In the genomic region with DNA sequence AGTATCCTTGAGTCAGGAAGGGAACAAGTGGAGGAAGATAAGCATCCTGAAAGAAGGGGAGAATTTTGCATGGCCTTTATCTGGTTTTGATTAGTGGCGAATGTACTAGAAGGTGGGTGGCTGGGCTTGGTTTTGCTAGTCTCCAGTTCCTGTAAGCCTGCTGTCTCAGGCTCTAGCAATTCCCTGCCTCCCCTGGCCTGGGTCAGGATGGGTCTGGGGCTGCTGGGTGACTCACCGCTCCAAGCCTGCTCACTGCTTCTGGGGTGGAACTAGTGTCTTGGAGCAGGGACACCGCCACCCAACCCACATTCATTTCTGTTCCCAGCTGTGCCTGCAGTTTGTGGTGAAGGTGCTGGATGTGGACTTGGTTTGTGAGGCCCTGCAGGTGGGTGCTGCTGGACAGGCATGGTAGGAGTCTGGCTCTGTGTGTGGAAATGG, we compare ENCODE assay signal across 8 cellular contexts. TPM values are rescaled to one million over a fixed set of nuclear protein-coding genes. Genes with fewer than 3 reads are reported as not detected.
DNase-seq lines count a peak whose midpoint lies in the region; ATAC-seq, FAIRE-seq and TF ChIP-seq lines count a peak whose summit lies in the region.

No MANE protein-coding gene starts in this region.

- peak overlapping the region; percentile 9 for H2AK5ac ChIP-seq in neuronal stem cell (ENCODE audit: low read depth, low read length)

- no TSS peak for BruUV-seq in endothelial cell of umbilical vein (replicated peaks; lab: Mats Ljungman, UMichigan)

- no peak overlapping the region for H3K4ac ChIP-seq in neuronal stem cell (ENCODE audit: low read length)

- H3K79me2 ChIP-seq in endothelial cell of umbilical vein (ENCODE audit: control insufficient read depth, insufficient read depth, low read length): peaks cover 28% of the 10 kb centered on the region

- no CpG with 5 or more reads among the region's 3 CpGs for WGBS in neuronal stem cell (ENCODE audit: extremely low coverage in 2 of 2, insufficient read length in 2 of 2, insufficient replicate concordance in 1 of 2), 2 donors

- H3K79me1 ChIP-seq in neuronal stem cell (ENCODE audit: low read depth, low read length): peaks cover 3% of the 10 kb centered on the region

- peak; percentile 78 for FAIRE-seq in endothelial cell of umbilical vein (lab: Jason Lieb, UNC)

- H2BK15ac ChIP-seq in neuronal stem cell (ENCODE audit: low read length): no peak overlapping the region

- H3K4me3 ChIP-seq in BJ (ENCODE audit: low read depth, low read length) (peak overlapping the region; percentile 20; the same call in 1 of the 2 replicates), Peyer's patch (no peak overlapping the region), endothelial cell of umbilical vein (replicated peaks in 1 of 3; ENCODE audit: insufficient read depth in 1 of 3, low read depth in 1 of 3, low read length in 3 of 3) (peak overlapping the region in 1 of 3 experiments; percentile 11), neuronal stem cell (ENCODE audit: low read length in 2 of 2) (no peak overlapping the region)

- H3K27me3 ChIP-seq in BJ (ENCODE audit: control insufficient read depth, insufficient read depth, low read length) (no peaks in the 10 kb centered on the region), Peyer's patch (no peaks in the 10 kb centered on the region), endothelial cell of umbilical vein (ENCODE audit: control insufficient read depth in 2 of 2, insufficient read depth in 2 of 2, low read length in 2 of 2) (no peaks in the 10 kb centered on the region), neuronal stem cell (ENCODE audit: control insufficient read depth in 3 of 3, insufficient read depth in 3 of 3, low read depth in 1 of 3, low read length in 3 of 3) (peaks cover 0 to 4% (median 0%) of the 10 kb centered on the region in 3 experiments)

- DNase-seq in BJ (ENCODE audit: low read depth): peak; percentile 79
- peak in 2 of 3 donors; percentile 47 to 49 for DNase-seq in Peyer's patch
- DNase-seq in endothelial cell of umbilical vein (ENCODE audit: low read depth, low spot score): peak; percentile 70
- no peak for DNase-seq in neuronal stem cell (ENCODE audit: low spot score)
- no peak for DNase-seq in H4 (ENCODE audit: low spot score)
- DNase-seq in DMS 273 (lab: John Stamatoyannopoulos, UW; ENCODE audit: unreplicated experiment): no peak
- no peak for DNase-seq in NCI-H774 (lab: John Stamatoyannopoulos, UW)

- no peak overlapping the region for H2BK12ac ChIP-seq in neuronal stem cell (ENCODE audit: low read length)

- peak overlapping the region; percentile 65 for H3K18ac ChIP-seq in neuronal stem cell (ENCODE audit: low read length)

- H3K23ac ChIP-seq in neuronal stem cell (ENCODE audit: low read depth, low read length, poor library complexity): no peak overlapping the region

- H4K8ac ChIP-seq in neuronal stem cell (ENCODE audit: low read depth, low read length): no peak overlapping the region

- no peak overlapping the region for H4K91ac ChIP-seq in neuronal stem cell (ENCODE audit: low read depth, low read length, poor library complexity)

- CTCF ChIA-PET in BJ (lab: Yijun Ruan, JAX): interaction anchor here (3.3 kb wide), 1 partner anchor 11 kb away, joined by 14 read pairs; the partner anchor contains the start of gene PLK3
- CTCF ChIA-PET in endothelial cell of umbilical vein (lab: Charles Lee): interaction anchor here (1.4 kb wide), 1 partner anchor 12 kb away, joined by 7 read pairs; the partner anchor contains the start of gene PLK3

- H3K14ac ChIP-seq in neuronal stem cell (ENCODE audit: low read length): no peak overlapping the region

- peak overlapping the region; percentile 43 for H2BK5ac ChIP-seq in neuronal stem cell (ENCODE audit: low read length)

- no peak overlapping the region for H2BK120ac ChIP-seq in neuronal stem cell (ENCODE audit: low read depth, low read length)

- H3K27ac ChIP-seq in Peyer's patch: peak overlapping the region in 3 of 4 donors; percentile 25 to 98 (median 96)
- H3K27ac ChIP-seq in endothelial cell of umbilical vein (ENCODE audit: insufficient read depth, low read depth, low read length): peak overlapping the region; percentile 70
- H3K27ac ChIP-seq in neuronal stem cell (replicated peaks; ENCODE audit: low read length): no peak overlapping the region

- no peak for TF ChIP-seq POLR2A in Peyer's patch (IDR thresholded peaks at IDR 0.05)
- TF ChIP-seq POLR2A in endothelial cell of umbilical vein (IDR thresholded peaks at IDR 0.05; ENCODE audit: low read depth, low read length): peak; percentile 61

- intact Hi-C loops in endothelial cell of umbilical vein (cut with micrococcal nuclease): loop anchor here (1.0 kb wide), 1 partner anchor 8 kb away; no protein-coding TSS in a partner anchor

- H3K4me2 ChIP-seq in endothelial cell of umbilical vein (ENCODE audit: insufficient read depth, low read length) (peak overlapping the region; percentile 54), neuronal stem cell (ENCODE audit: insufficient read depth, low read length, poor library complexity, severe bottlenecking) (no peak overlapping the region)

- TF ChIP-seq CTCF in BJ (IDR thresholded peaks at IDR 0.05; ENCODE audit: insufficient read depth, low read depth, low read length) (no peak), Peyer's patch (IDR thresholded peaks at IDR 0.05) (no peak), endothelial cell of umbilical vein (IDR thresholded peaks at IDR 0.05; ENCODE audit: extremely low read depth in 1 of 2, insufficient read depth in 1 of 2, low read depth in 1 of 2, low read length in 2 of 2) (no peak)

- POLR2A ChIA-PET in BJ (lab: Charles Lee) (no interaction called here), endothelial cell of umbilical vein (lab: Charles Lee) (interaction anchor here (3.0 to 4.3 kb wide), 2 partner anchors 11 kb away, joined by 18 to 75 read pairs; partner anchors contain the start of gene PLK3)

- no peaks in the 10 kb centered on the region for H3K9me1 ChIP-seq in endothelial cell of umbilical vein (replicated peaks; ENCODE audit: control insufficient read depth, extremely low read depth, insufficient read depth, low read length)

- H2AFZ ChIP-seq in endothelial cell of umbilical vein (ENCODE audit: low read depth, low read length) (no peak overlapping the region), neuronal stem cell (ENCODE audit: low read length) (no peak overlapping the region)

- H3K36me3 ChIP-seq in BJ (ENCODE audit: control insufficient read depth, insufficient read depth, low read length) (peaks cover 13% of the 10 kb centered on the region), Peyer's patch (no peaks in the 10 kb centered on the region), endothelial cell of umbilical vein (ENCODE audit: control insufficient read depth in 2 of 2, extremely low read depth in 1 of 2, insufficient read depth in 2 of 2, low read length in 2 of 2) (peaks cover 7 to 14% of the 10 kb centered on the region in 2 experiments), neuronal stem cell (replicated peaks in 1 of 2; ENCODE audit: control insufficient read depth in 2 of 2, insufficient read depth in 2 of 2, low read length in 2 of 2) (peaks cover 0 to 14% of the 10 kb centered on the region in 2 donors)

- no peak for ATAC-seq in GM19023 (IDR thresholded peaks at IDR 0.05; ENCODE audit: unreplicated experiment)

- no peaks in the 10 kb centered on the region for H4K20me1 ChIP-seq in endothelial cell of umbilical vein (replicated peaks; ENCODE audit: control insufficient read depth, extremely low read depth, insufficient read depth, low read length)

- dilution Hi-C loops in endothelial cell of umbilical vein (cut with MboI; ENCODE audit: extremely low pct_ligation_motif_present, low sequenced_read_pairs): no loop called here

- H3K4me1 ChIP-seq in Peyer's patch (peaks cover 8 to 50% (median 44%) of the 10 kb centered on the region in 4 donors), endothelial cell of umbilical vein (ENCODE audit: control insufficient read depth, extremely low read depth, insufficient read depth, low read length) (peaks cover 56% of the 10 kb centered on the region), neuronal stem cell (ENCODE audit: control insufficient read depth in 2 of 2, insufficient read depth in 1 of 2, low read depth in 1 of 2, low read length in 2 of 2) (peaks cover 25 to 40% of the 10 kb centered on the region in 2 donors)

- peak overlapping the region; percentile 34 for H3K9ac ChIP-seq in endothelial cell of umbilical vein (replicated peaks; ENCODE audit: extremely low read depth, insufficient read depth, low read length)
- no peak overlapping the region for H3K9ac ChIP-seq in neuronal stem cell (ENCODE audit: low read depth, low read length, poor library complexity)

- no peaks in the 10 kb centered on the region for H3K9me3 ChIP-seq in Peyer's patch
- no peaks in the 10 kb centered on the region for H3K9me3 ChIP-seq in endothelial cell of umbilical vein (replicated peaks; ENCODE audit: control insufficient read depth, insufficient read depth, low read length)
- no peaks in the 10 kb centered on the region for H3K9me3 ChIP-seq in neuronal stem cell (replicated peaks in 1 of 2; ENCODE audit: control insufficient read depth in 2 of 2, insufficient read depth in 1 of 2, low read depth in 1 of 2, low read length in 2 of 2)

RNA-seq across cellular contexts. Expression of gene BTBD19, which starts 3.4 kb away (rescaled TPM):
- polyA plus RNA-seq in BJ (2011; rRNA removed) (18.0 and 25.7 TPM in 2 replicates), endothelial cell of umbilical vein (97.9 and 115 TPM in 2 replicates)
- 13.2 and 16.0 TPM in 2 replicates for polyA minus RNA-seq in BJ (2011; rRNA and poly(A)+ RNA removed)
- total RNA-seq in Peyer's patch (1 to 10 TPM; 2.6 to 7.4 (median 3.5) TPM), endothelial cell of umbilical vein (69.9 and 72.5 TPM in 2 replicates)
- 24.1 and 36.0 TPM in 2 replicates for polyA plus RNA-seq in endothelial cell of umbilical vein (2011; cell fraction: cytosol; rRNA removed)
- 280 and 331 TPM in 2 replicates for polyA plus RNA-seq in endothelial cell of umbilical vein (2011; cell fraction: nucleus; rRNA removed)
- polyA plus RNA-seq in endothelial cell of umbilical vein (2012): 20.8 and 28.6 TPM in 2 replicates
- polyA minus RNA-seq in endothelial cell of umbilical vein: 50.7 and 56.2 TPM in 2 replicates
- not detected for polyA minus RNA-seq in endothelial cell of umbilical vein (2011; cell fraction: cytosol; rRNA and poly(A)+ RNA removed)
- 88.6 and 106 TPM in 2 replicates for polyA minus RNA-seq in endothelial cell of umbilical vein (2011; cell fraction: nucleus; rRNA and poly(A)+ RNA removed)
- polyA plus RNA-seq in neuronal stem cell (2013, experiment 1 of 2): 2.2 TPM
- 2.0 TPM for polyA plus RNA-seq in neuronal stem cell (2013, experiment 2 of 2)
- 2.5 and 2.6 TPM in 2 replicates for total RNA-seq in H4 (2014; rRNA removed; shearing (Covaris generic))

RNA-seq across cellular contexts. Expression of gene DYNLT4, which starts 4.6 kb away (rescaled TPM):
- 0.26 TPM in 1 of 2 replicates, not detected in the other for polyA plus RNA-seq in BJ (2011; rRNA removed)
- polyA minus RNA-seq in BJ (2011; rRNA and poly(A)+ RNA removed): not detected in 2 replicates
- 1 to 10 TPM in 1 of 4 donors, not detected in 3; 3.5 TPM for total RNA-seq in Peyer's patch
- 0.62 and 1.1 TPM in 2 replicates for total RNA-seq in endothelial cell of umbilical vein
- 0.46 and 1.1 TPM in 2 replicates for polyA plus RNA-seq in endothelial cell of umbilical vein
- 0.19 and 0.28 TPM in 2 replicates for polyA plus RNA-seq in endothelial cell of umbilical vein (2011; cell fraction: cytosol; rRNA removed)
- 0.64 and 0.65 TPM in 2 replicates for polyA plus RNA-seq in endothelial cell of umbilical vein (2011; cell fraction: nucleus; rRNA removed)
- 0.30 and 0.33 TPM in 2 replicates for polyA plus RNA-seq in endothelial cell of umbilical vein (2012)
- 0.28 and 0.83 TPM in 2 replicates for polyA minus RNA-seq in endothelial cell of umbilical vein
- not detected for polyA minus RNA-seq in endothelial cell of umbilical vein (2011; cell fraction: cytosol; rRNA and poly(A)+ RNA removed)
- 6.7 TPM in 1 of 2 replicates, not detected in the other for polyA minus RNA-seq in endothelial cell of umbilical vein (2011; cell fraction: nucleus; rRNA and poly(A)+ RNA removed)
- polyA plus RNA-seq in neuronal stem cell (2013, experiment 1 of 2): not detected
- polyA plus RNA-seq in neuronal stem cell (2013, experiment 2 of 2): not detected
- 0.12 TPM in 1 of 2 replicates, not detected in the other for total RNA-seq in H4 (2014; rRNA removed; shearing (Covaris generic))

RNA-seq across cellular contexts. Expression of gene PLK3, which starts 11.6 kb away (rescaled TPM):
- polyA plus RNA-seq in BJ (2011; rRNA removed) (25.9 and 45.9 TPM in 2 replicates), endothelial cell of umbilical vein (66.7 and 90.1 TPM in 2 replicates)
- 23.5 and 34.4 TPM in 2 replicates for polyA minus RNA-seq in BJ (2011; rRNA and poly(A)+ RNA removed)
- total RNA-seq in Peyer's patch (10 to 100 TPM in 3 of 4 donors, 1 to 10 TPM in 1; 7.7 to 28.1 (median 23.5) TPM), endothelial cell of umbilical vein (55.0 and 60.0 TPM in 2 replicates)
- 40.1 and 43.5 TPM in 2 replicates for polyA plus RNA-seq in endothelial cell of umbilical vein (2011; cell fraction: cytosol; rRNA removed)
- 170 and 214 TPM in 2 replicates for polyA plus RNA-seq in endothelial cell of umbilical vein (2011; cell fraction: nucleus; rRNA removed)
- 22.4 and 28.9 TPM in 2 replicates for polyA plus RNA-seq in endothelial cell of umbilical vein (2012)
- polyA minus RNA-seq in endothelial cell of umbilical vein: 42.3 and 50.8 TPM in 2 replicates
- 5.4 TPM for polyA minus RNA-seq in endothelial cell of umbilical vein (2011; cell fraction: cytosol; rRNA and poly(A)+ RNA removed)
- 57.2 and 80.3 TPM in 2 replicates for polyA minus RNA-seq in endothelial cell of umbilical vein (2011; cell fraction: nucleus; rRNA and poly(A)+ RNA removed)
- 8.3 TPM for polyA plus RNA-seq in neuronal stem cell (2013, experiment 1 of 2)
- polyA plus RNA-seq in neuronal stem cell (2013, experiment 2 of 2): 7.4 TPM
- 1.3 and 4.6 TPM in 2 replicates for total RNA-seq in H4 (2014; rRNA removed; shearing (Covaris generic))

RNA-seq across cellular contexts. Expression of gene BEST4, which starts 23.8 kb away (rescaled TPM):
- polyA plus RNA-seq in BJ (2011; rRNA removed) (0.16 and 0.22 TPM in 2 replicates), endothelial cell of umbilical vein (0.21 and 0.29 TPM in 2 replicates)
- polyA minus RNA-seq in BJ (2011; rRNA and poly(A)+ RNA removed): not detected in 2 replicates
- total RNA-seq in Peyer's patch (10 to 100 TPM in 3 of 4 donors, 1 to 10 TPM in 1; 5.0 to 59.8 (median 28.6) TPM), endothelial cell of umbilical vein (0.21 TPM in 1 of 2 replicates, not detected in the other)
- polyA plus RNA-seq in endothelial cell of umbilical vein (2011; cell fraction: cytosol; rRNA removed): 0.04 and 0.18 TPM in 2 replicates
- polyA plus RNA-seq in endothelial cell of umbilical vein (2011; cell fraction: nucleus; rRNA removed): 1.5 and 2.3 TPM in 2 replicates
- 0.13 and 0.19 TPM in 2 replicates for polyA plus RNA-seq in endothelial cell of umbilical vein (2012)
- 0.23 TPM in 1 of 2 replicates, not detected in the other for polyA minus RNA-seq in endothelial cell of umbilical vein
- not detected for polyA minus RNA-seq in endothelial cell of umbilical vein (2011; cell fraction: cytosol; rRNA and poly(A)+ RNA removed)
- 0.38 TPM in 1 of 2 replicates, not detected in the other for polyA minus RNA-seq in endothelial cell of umbilical vein (2011; cell fraction: nucleus; rRNA and poly(A)+ RNA removed)
- polyA plus RNA-seq in neuronal stem cell (2013, experiment 1 of 2): 2.1 TPM
- 1.9 TPM for polyA plus RNA-seq in neuronal stem cell (2013, experiment 2 of 2)
- not detected in 2 replicates for total RNA-seq in H4 (2014; rRNA removed; shearing (Covaris generic))

RNA-seq across cellular contexts. Expression of gene PTCH2, which starts 31.3 kb away (rescaled TPM):
- polyA plus RNA-seq in BJ (2011; rRNA removed) (0.12 and 0.17 TPM in 2 replicates), endothelial cell of umbilical vein (1.8 and 2.6 TPM in 2 replicates)
- 0.05 and 0.09 TPM in 2 replicates for polyA minus RNA-seq in BJ (2011; rRNA and poly(A)+ RNA removed)
- total RNA-seq in Peyer's patch (1 to 10 TPM in 2 of 4 donors, under 1 TPM in 2; 0.27 to 2.5 (median 0.79) TPM), endothelial cell of umbilical vein (1.8 and 1.9 TPM in 2 replicates)
- polyA plus RNA-seq in endothelial cell of umbilical vein (2011; cell fraction: cytosol; rRNA removed): 0.44 and 0.72 TPM in 2 replicates
- 3.4 and 4.5 TPM in 2 replicates for polyA plus RNA-seq in endothelial cell of umbilical vein (2011; cell fraction: nucleus; rRNA removed)
- 0.37 and 0.43 TPM in 2 replicates for polyA plus RNA-seq in endothelial cell of umbilical vein (2012)
- polyA minus RNA-seq in endothelial cell of umbilical vein: 0.96 and 2.1 TPM in 2 replicates
- polyA minus RNA-seq in endothelial cell of umbilical vein (2011; cell fraction: cytosol; rRNA and poly(A)+ RNA removed): not detected
- polyA minus RNA-seq in endothelial cell of umbilical vein (2011; cell fraction: nucleus; rRNA and poly(A)+ RNA removed): 1.5 and 2.1 TPM in 2 replicates
- 0.32 TPM for polyA plus RNA-seq in neuronal stem cell (2013, experiment 1 of 2)
- 0.29 TPM for polyA plus RNA-seq in neuronal stem cell (2013, experiment 2 of 2)
- total RNA-seq in H4 (2014; rRNA removed; shearing (Covaris generic)): 0.10 TPM in 1 of 2 replicates, not detected in the other

Comparison
In these comparisons a context has a peak if more than half of its experiments do, and no peak if none do; other contexts are left out.
1. DNase-seq: peak in BJ (single experiment), Peyer's patch (2 of 3) and endothelial cell of umbilical vein (single experiment); none in neuronal stem cell (single experiment), H4 (single experiment), DMS 273 (single experiment) and NCI-H774 (single experiment).